Comparison of ENCODE assay signal across 8 cellular contexts in genomic region chr11:33735426-33736147, GRCh38. TPM values are rescaled to one million over a fixed set of nuclear protein-coding genes. Genes with fewer than 3 reads are reported as not detected.
DNase-seq lines count a peak whose midpoint lies in the region; ATAC-seq and TF ChIP-seq lines count a peak whose summit lies in the region.

No MANE protein-coding gene starts in this region.

- no peak for TF ChIP-seq CTCF in Calu3 (IDR thresholded peaks at IDR 0.05; ENCODE audit: unreplicated experiment)
- TF ChIP-seq CTCF in GM20000 (IDR thresholded peaks at IDR 0.05; ENCODE audit: extremely low read depth, missing control alignments) = no peak
- no peak for TF ChIP-seq CTCF in SU-DHL-6 (IDR thresholded peaks at IDR 0.05; ENCODE audit: insufficient read depth, low read length, poor library complexity, severe bottlenecking)
- peak in 1 of 2 donors; percentile 3 for TF ChIP-seq CTCF in mammary epithelial cell (conservative IDR thresholded peaks at IDR 0.05 in 1 of 2, IDR thresholded peaks at IDR 0.05 in 1 of 2; ENCODE audit: extremely low read depth in 1 of 2, insufficient read depth in 1 of 2, low read depth in 1 of 2, low read length in 2 of 2)

- in situ Hi-C loops in mammary epithelial cell (cut with MboI; ENCODE audit: low sequenced_read_pairs in 2 of 2) = no loop called here

- peak overlapping the region; percentile 58 for H3K27ac Mint-ChIP-seq in Calu3 (ENCODE audit: unreplicated experiment)

- H3K27ac ChIP-seq in SU-DHL-6 (ENCODE audit: low read depth, low read length) (no peak overlapping the region), mammary epithelial cell (ENCODE audit: insufficient read depth, low read depth, low read length) (peak overlapping the region; percentile 97), layer of hippocampus (ENCODE audit: low read depth, low read length) (peak overlapping the region; percentile 85)

- no peak for DNase-seq in Calu3
- DNase-seq in GM20000 (ENCODE audit: low spot score) = peak; percentile 75
- DNase-seq in mammary epithelial cell = peak; percentile 54
- peak; percentile 16 to 17 for DNase-seq in stimulated activated CD4-positive, alpha-beta T cell treated with anti-CD3 and anti-CD28 coated beads, Interleukin-4, amount 100 ng/mL, for 4 hours
- no peak for DNase-seq in GOT3 (lab: John Stamatoyannopoulos, UW)

- no peaks in the 10 kb centered on the region for H3K79me2 ChIP-seq in SU-DHL-6 (ENCODE audit: insufficient read depth, low read length)
- H3K79me2 ChIP-seq in mammary epithelial cell (ENCODE audit: insufficient read depth, low read length) = peaks cover 59% of the 10 kb centered on the region

- peaks cover 63% of the 10 kb centered on the region for H3K36me3 Mint-ChIP-seq in Calu3 (ENCODE audit: insufficient read depth, unreplicated experiment)

- intact Hi-C loops in Calu3 (cut with micrococcal nuclease; ENCODE audit: unreplicated experiment) = loop anchor here (2.0 kb wide), 1 partner anchor 43 kb away; no protein-coding TSS in a partner anchor
- intact Hi-C loops in mammary epithelial cell (cut with micrococcal nuclease) = loop anchor here (1.0 to 5.0 kb wide), 4 partner anchors 19 to 575 kb away; partner anchors contain the start of gene CSTF3

- BruUV-seq in Calu3 (replicated peaks; lab: Mats Ljungman, UMichigan) (no TSS peak), mammary epithelial cell (replicated peaks; lab: Mats Ljungman, UMichigan) (no TSS peak)

- no peaks in the 10 kb centered on the region for H3K9me2 ChIP-seq in SU-DHL-6 (replicated peaks; ENCODE audit: insufficient read depth, low read length)

- no peaks in the 10 kb centered on the region for H3K27me3 ChIP-seq in SU-DHL-6 (ENCODE audit: low read length)
- no peaks in the 10 kb centered on the region for H3K27me3 ChIP-seq in mammary epithelial cell (ENCODE audit: insufficient read depth, low read length)
- no peaks in the 10 kb centered on the region for H3K27me3 ChIP-seq in layer of hippocampus (ENCODE audit: control insufficient read depth, insufficient read depth, low read length)

- peak overlapping the region; percentile 77 for H3K4me3 Mint-ChIP-seq in Calu3 (ENCODE audit: low read depth, unreplicated experiment)

- H3K4me1 ChIP-seq in mammary epithelial cell (ENCODE audit: insufficient read depth, low read length) = peaks cover 39% of the 10 kb centered on the region

- WGBS in mammary epithelial cell (ENCODE audit: low coverage, missing lambda C conversion rate) = 1% methylated on average over 35 of the region's 50 CpGs

- dilution Hi-C loops in mammary epithelial cell (cut with HindIII; ENCODE audit: low sequenced_read_pairs) = loop anchor here (5.0 kb wide), 1 partner anchor 33 kb away; the partner anchor contains the start of gene C11orf91

- H3K9me3 ChIP-seq in SU-DHL-6 (ENCODE audit: insufficient read depth, low read length) (no peaks in the 10 kb centered on the region), mammary epithelial cell (replicated peaks; ENCODE audit: insufficient read depth, low read length) (no peaks in the 10 kb centered on the region)

- H3K4me3 ChIP-seq in SU-DHL-6 (ENCODE audit: insufficient read depth, low read length, poor library complexity, severe bottlenecking) = peak overlapping the region; percentile 44
- peak overlapping the region; percentile 51 to 86 (median 64) for H3K4me3 ChIP-seq in mammary epithelial cell (replicated peaks in 1 of 3; ENCODE audit: insufficient read depth in 1 of 3, low read depth in 2 of 3, low read length in 3 of 3)

- peaks cover 50% of the 10 kb centered on the region for H3K4me1 Mint-ChIP-seq in Calu3 (ENCODE audit: low read depth, unreplicated experiment)

- H3K9me3 Mint-ChIP-seq in Calu3 (ENCODE audit: low read depth, unreplicated experiment) = peaks cover 2% of the 10 kb centered on the region

- H3K36me3 ChIP-seq in SU-DHL-6 (ENCODE audit: low read length) = no peaks in the 10 kb centered on the region
- peaks cover 12% of the 10 kb centered on the region for H3K36me3 ChIP-seq in mammary epithelial cell (ENCODE audit: insufficient read depth, low read length)

- H3K9ac ChIP-seq in SU-DHL-6 (ENCODE audit: low read length) (peak overlapping the region; percentile 41; the same call in 1 of the 2 replicates), mammary epithelial cell (ENCODE audit: insufficient read depth, low read length) (peak overlapping the region; percentile 99)

- peaks cover 3% of the 10 kb centered on the region; the same call in 1 of the 2 replicates for H3F3A ChIP-seq in SU-DHL-6 (ENCODE audit: insufficient read depth)

- H2AFZ ChIP-seq in SU-DHL-6 (ENCODE audit: low read depth, low read length, severe bottlenecking) (peak overlapping the region; percentile 68), mammary epithelial cell (ENCODE audit: low read depth, low read length) (no peak overlapping the region)

- H3K4me2 ChIP-seq in SU-DHL-6 (ENCODE audit: low read depth, low read length, poor library complexity, severe bottlenecking) (peak overlapping the region; percentile 70), mammary epithelial cell (ENCODE audit: insufficient read depth, low read depth, low read length) (peak overlapping the region; percentile 90)

- ATAC-seq in HG03571 (IDR thresholded peaks at IDR 0.05; ENCODE audit: unreplicated experiment) = peak; percentile 56

- no peaks in the 10 kb centered on the region for H3K27me3 Mint-ChIP-seq in Calu3 (ENCODE audit: unreplicated experiment)

- H4K20me1 ChIP-seq in SU-DHL-6 (ENCODE audit: low read depth, low read length) (no peaks in the 10 kb centered on the region), mammary epithelial cell (ENCODE audit: insufficient read depth, low read length) (peaks cover under 1% of the 10 kb centered on the region)

- CTCF ChIA-PET in Calu3 (lab: Charles Lee) (interaction anchor here (0.6 to 1.0 kb wide), 3 partner anchors 22 to 237 kb away, joined by 3 to 8 read pairs (median 4); no protein-coding TSS in a partner anchor), mammary epithelial cell (lab: Charles Lee; ENCODE audit: low non-redundant PET) (no interaction called here)

RNA-seq across cellular contexts. Expression of gene CD59, which starts 0.6 kb away (rescaled TPM):
- 1,185 and 1,281 TPM in 2 replicates for total RNA-seq in Calu3 (2022)
- 1,000 to 10,000 TPM; 1,038 to 1,326 TPM for total RNA-seq in mammary epithelial cell
- polyA plus RNA-seq in mammary epithelial cell = 1,397 TPM
- 796 TPM for polyA minus RNA-seq in mammary epithelial cell

RNA-seq across cellular contexts. Expression of gene C11orf91, which starts 35.0 kb away (rescaled TPM):
- total RNA-seq in Calu3 (2022) (5.8 and 7.6 TPM in 2 replicates), mammary epithelial cell (1 to 10 TPM in 1 of 2 donors, not detected in 1; 7.6 TPM)
- polyA plus RNA-seq in mammary epithelial cell = 0.08 TPM
- not detected for polyA minus RNA-seq in mammary epithelial cell

RNA-seq across cellular contexts. Expression of gene FBXO3, which starts 38.7 kb away (rescaled TPM):
- 24.3 and 27.8 TPM in 2 replicates for total RNA-seq in Calu3 (2022)
- total RNA-seq in mammary epithelial cell = 10 to 100 TPM; 27.6 to 44.8 TPM
- polyA plus RNA-seq in mammary epithelial cell = 33.0 TPM
- 44.2 TPM for polyA minus RNA-seq in mammary epithelial cell

Comparison
In these comparisons a context has a peak if more than half of its experiments do, and no peak if none do; other contexts are left out.
1. DNase-seq: peak in GM20000 (single experiment), mammary epithelial cell (single experiment) and stimulated activated CD4-positive, alpha-beta T cell treated with anti-CD3 and anti-CD28 coated beads, Interleukin-4, amount 100 ng/mL, for 4 hours (2 of 2); none in Calu3 (single experiment) and GOT3 (single experiment).